9 cellular contexts compared by ENCODE assay signal in the genomic region with DNA sequence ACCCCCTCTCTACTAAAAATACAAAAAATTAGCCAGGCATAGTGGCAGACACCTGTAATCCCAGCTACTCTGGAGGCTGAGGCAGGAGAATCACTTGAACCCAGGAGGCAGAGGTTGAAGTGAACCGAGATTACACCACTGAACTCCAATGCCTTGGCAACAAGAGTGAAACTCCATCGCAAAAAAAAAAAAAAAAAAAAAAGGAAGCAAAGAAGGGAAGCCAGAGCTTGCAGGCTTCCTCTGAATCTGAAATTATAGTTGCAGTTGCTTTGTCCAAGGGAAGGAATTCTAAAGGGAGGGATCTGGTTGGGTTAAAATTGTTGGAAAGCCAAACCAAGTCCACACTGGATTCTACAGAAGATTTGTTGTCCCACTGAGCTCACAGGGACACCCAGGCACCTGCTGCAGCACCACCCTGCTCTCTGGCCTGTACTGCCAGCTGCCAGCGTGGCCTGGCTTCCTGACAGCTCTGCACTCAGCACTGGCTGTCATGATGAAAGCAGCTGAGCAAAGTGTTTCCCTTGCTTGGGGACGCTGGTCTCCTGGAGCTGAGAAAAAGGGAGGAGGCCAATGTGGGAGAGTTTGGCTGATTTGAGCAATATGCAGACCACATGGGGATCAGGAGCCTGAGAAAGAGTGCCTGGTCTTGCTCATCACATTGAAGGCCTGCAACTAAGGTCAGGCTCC.
A peak's percentile ranks its signal among the peaks of the same experiment; 100 is the strongest.
DNase-seq lines count a peak whose midpoint lies in the region; ATAC-seq and TF ChIP-seq lines count a peak whose summit lies in the region.
"Had no signal": no experiment of that assay in that cellular context is flagged by ENCODE, and none has a peak within 500 bp of the region (broad histone marks: within the 10 kb centered on the region; RNA-seq: fewer than 3 reads in every experiment).

No MANE protein-coding gene starts in this region.

- CTCF ChIA-PET in Caco-2 (lab: Charles Lee), result interaction anchor here (0.7 kb wide), 1 partner anchor 273 kb away, joined by 3 read pairs; no protein-coding TSS in a partner anchor

- no TSS peak for BruUV-seq in Caco-2 (replicated peaks; lab: Mats Ljungman, UMichigan)

- no peaks in the 10 kb centered on the region for H3K27me3 Mint-ChIP-seq in Caco-2 (ENCODE audit: insufficient read depth, unreplicated experiment)

- H3K4me3 ChIP-seq in BE2C (ENCODE audit: low read depth, low read length) (no peak overlapping the region), SJCRH30 (no peak overlapping the region), Caco-2 (ENCODE audit: low read depth, low read length) (no peak overlapping the region)

- no peak overlapping the region for H3K4me3 Mint-ChIP-seq in Caco-2 (ENCODE audit: unreplicated experiment)

- H3K27me3 ChIP-seq in BE2C (no peaks in the 10 kb centered on the region), SJCRH30 (no peaks in the 10 kb centered on the region), Caco-2 (replicated peaks; ENCODE audit: control insufficient read depth, insufficient read depth, low read length) (no peaks in the 10 kb centered on the region)

- no peak overlapping the region for H3K27ac ChIP-seq in SJCRH30

- no peaks in the 10 kb centered on the region for H3K36me3 Mint-ChIP-seq in Caco-2 (ENCODE audit: insufficient read depth, unreplicated experiment)

- H3K36me3 ChIP-seq in BE2C (no peaks in the 10 kb centered on the region), SJCRH30 (no peaks in the 10 kb centered on the region), Caco-2 (ENCODE audit: control insufficient read depth, insufficient read depth, low read length) (no peaks in the 10 kb centered on the region)

- DNase-seq in BE2C (peak; percentile 46), SJCRH30 (peak; percentile 72 to 80), lung microvascular endothelial cell (ENCODE audit: low read depth in 2 of 2) (peak; percentile 48 to 62), GM03348 (ENCODE audit: low spot score) (no peak), Caco-2 (no peak)
- no peak for DNase-seq in activated T-cell treated with anti-CD3 and anti-CD28 coated beads, Interleukin-2, amount 50 U/mL, for 48 hours
- DNase-seq: stimulated activated naive CD8-positive, alpha-beta T cell treated with anti-CD3 and anti-CD28 coated beads, Interleukin-15, Interleukin-2, amounts not matched to agents 100 U/mL and 50 U/mL, for 24 hours had no signal

- H3K9me3 ChIP-seq in BE2C (no peaks in the 10 kb centered on the region; the same call in 1 of the 2 replicates), SJCRH30 (replicated peaks) (peaks cover 15% of the 10 kb centered on the region), Caco-2 (peaks cover 19% of the 10 kb centered on the region)

- peaks cover 5% of the 10 kb centered on the region for H3K4me1 Mint-ChIP-seq in Caco-2 (ENCODE audit: low read depth, unreplicated experiment)

- no peak overlapping the region for H3K27ac Mint-ChIP-seq in Caco-2 (ENCODE audit: unreplicated experiment)

- H3K4me1 ChIP-seq in BE2C (no peaks in the 10 kb centered on the region; the same call in 1 of the 2 replicates), SJCRH30 (peaks cover 28% of the 10 kb centered on the region), Caco-2 (no peaks in the 10 kb centered on the region)

- TF ChIP-seq CTCF in BE2C (IDR thresholded peaks at IDR 0.05; ENCODE audit: low read depth, low read length) (no peak), Caco-2 (IDR thresholded peaks at IDR 0.05; ENCODE audit: insufficient read depth in 1 of 2, low read depth in 1 of 2, low read length in 1 of 2, severe bottlenecking in 1 of 2, unreplicated experiment in 1 of 2) (no peak)

- peaks cover 8% of the 10 kb centered on the region for H3K9me3 Mint-ChIP-seq in Caco-2 (ENCODE audit: unreplicated experiment)

- intact Hi-C loops in Caco-2 (cut with micrococcal nuclease; ENCODE audit: unreplicated experiment), result no loop called here

- ATAC-seq in HG02981 (IDR thresholded peaks at IDR 0.05; ENCODE audit: unreplicated experiment), result peak; percentile 45
- ATAC-seq in GM18520 (IDR thresholded peaks at IDR 0.05; ENCODE audit: unreplicated experiment), result no peak
- ATAC-seq: stimulated activated naive CD8-positive, alpha-beta T cell treated with anti-CD3 and anti-CD28 coated beads, Interleukin-15, Interleukin-2, amounts not matched to agents 100 U/mL and 50 U/mL, for 24 hours had no signal

- POLR2A ChIA-PET in Caco-2 (lab: Charles Lee), result no interaction called here

Comparison
In these comparisons a context has a peak if more than half of its experiments do, and no peak if none do; other contexts are left out.
1. DNase-seq: peak in BE2C (single experiment), SJCRH30 (2 of 2) and lung microvascular endothelial cell (2 of 2); none in GM03348 (single experiment), Caco-2 (0 of 2) and activated T-cell treated with anti-CD3 and anti-CD28 coated beads, Interleukin-2, amount 50 U/mL, for 48 hours (0 of 2).